8 cellular contexts compared by ENCODE assay signal in the genomic region with DNA sequence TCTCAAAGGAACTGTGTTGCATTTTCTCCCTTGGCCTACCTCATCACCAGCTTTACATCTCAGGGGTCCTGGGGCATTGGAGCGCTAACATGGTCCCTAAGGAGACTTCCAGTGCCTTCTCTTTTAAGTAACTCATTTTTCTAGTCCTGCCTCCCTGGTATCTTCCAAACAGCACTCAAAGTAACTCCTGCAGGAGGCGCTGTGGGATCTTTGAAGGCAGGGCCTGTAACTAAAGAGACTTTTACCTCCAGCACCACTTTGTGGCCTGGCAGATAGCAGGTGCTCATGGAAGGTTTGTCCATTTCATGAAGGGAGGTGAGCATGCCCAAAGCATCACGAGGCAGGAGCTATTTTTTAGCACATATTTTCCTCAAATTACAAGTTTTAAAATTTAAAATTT.
DNase-seq lines count a peak whose midpoint lies in the region; ATAC-seq and TF ChIP-seq lines count a peak whose summit lies in the region.

No MANE protein-coding gene starts in this region.

- no peaks in the 10 kb centered on the region for H3K79me2 ChIP-seq in GM23248 (ENCODE audit: insufficient read depth)

- H3K27ac ChIP-seq in GM23248, result no peak overlapping the region

- ATAC-seq in activated CD4-positive, CD25-positive, alpha-beta regulatory T cell treated with anti-CD3 and anti-CD28 coated beads, Interleukin-2, amount 50 U/mL, for 24 hours, result no peak
- ATAC-seq in HG02870 (IDR thresholded peaks at IDR 0.05; ENCODE audit: unreplicated experiment), result no peak
- no peak for ATAC-seq in GM18907 (IDR thresholded peaks at IDR 0.05; ENCODE audit: unreplicated experiment)

- no peaks in the 10 kb centered on the region for H3K36me3 Mint-ChIP-seq in brain
- H3K36me3 Mint-ChIP-seq in osteocyte (ENCODE audit: unreplicated experiment), result no peaks in the 10 kb centered on the region

- H3K4me2 ChIP-seq in GM23248 (ENCODE audit: unreplicated experiment), result no peak overlapping the region

- 10 to 15% methylated on average over 3 of the region's 3 CpGs for WGBS in GM23248 (ENCODE audit: low coverage in 1 of 2, low lambda C conversion rate in 2 of 2, missing lambda C conversion rate in 2 of 2), 2 experiments

- H3K36me3 ChIP-seq in GM23248 (ENCODE audit: low read depth) (no peaks in the 10 kb centered on the region), NT2/D1 (ENCODE audit: insufficient read depth, insufficient read length, low read length) (no peaks in the 10 kb centered on the region)

- H3F3A ChIP-seq in GM23248 (ENCODE audit: insufficient read depth), result no peaks in the 10 kb centered on the region

- H2AFZ ChIP-seq in GM23248, result no peak overlapping the region

- no peaks in the 10 kb centered on the region for H3K9me2 ChIP-seq in GM23248 (ENCODE audit: insufficient read depth)

- peak; percentile 47 to 48 for TF ChIP-seq CTCF in brain (conservative IDR thresholded peaks at IDR 0.05)
- TF ChIP-seq CTCF in osteocyte (IDR thresholded peaks at IDR 0.05), result peak; percentile 47

- in situ Hi-C loops in GM23248 (cut with MboI), result no loop called here

- H3K9me3 Mint-ChIP-seq in brain (no peaks in the 10 kb centered on the region), osteocyte (ENCODE audit: unreplicated experiment) (no peaks in the 10 kb centered on the region)

- peaks cover 8% of the 10 kb centered on the region for H3K4me1 Mint-ChIP-seq in brain
- H3K4me1 Mint-ChIP-seq in osteocyte (ENCODE audit: unreplicated experiment), result no peaks in the 10 kb centered on the region

- H3K9ac ChIP-seq in GM23248 (no peak overlapping the region), NT2/D1 (ENCODE audit: insufficient read length, low read depth) (no peak overlapping the region)

- no peaks in the 10 kb centered on the region for H3K4me1 ChIP-seq in GM23248 (ENCODE audit: insufficient read depth)
- no peaks in the 10 kb centered on the region for H3K4me1 ChIP-seq in NT2/D1 (ENCODE audit: insufficient read depth, insufficient read length)

- no peaks in the 10 kb centered on the region for H3K27me3 ChIP-seq in GM23248 (replicated peaks; ENCODE audit: insufficient read depth)
- no peaks in the 10 kb centered on the region for H3K27me3 ChIP-seq in NT2/D1 (ENCODE audit: insufficient read depth, insufficient read length)

- H3K27ac Mint-ChIP-seq in brain (no peak overlapping the region), osteocyte (ENCODE audit: unreplicated experiment) (no peak overlapping the region)

- H3K27me3 Mint-ChIP-seq in brain (peaks cover 4% of the 10 kb centered on the region), osteocyte (ENCODE audit: unreplicated experiment) (no peaks in the 10 kb centered on the region)

- H3K4me3 ChIP-seq in GM23248, result no peak overlapping the region
- H3K4me3 ChIP-seq in NT2/D1 (ENCODE audit: insufficient read length, low read depth), result no peak overlapping the region

- DNase-seq in ELR (ENCODE audit: low read depth) (peak; percentile 1), GM23248 (peak; percentile 21), NT2/D1 (ENCODE audit: low read depth, low spot score) (peak; percentile 77), osteocyte (ENCODE audit: extremely low spot score, unreplicated experiment) (no peak)

- no peaks in the 10 kb centered on the region for H4K20me1 ChIP-seq in GM23248 (ENCODE audit: insufficient read depth)

- H3K4me3 Mint-ChIP-seq in brain (no peak overlapping the region), osteocyte (ENCODE audit: unreplicated experiment) (no peak overlapping the region)

- no peaks in the 10 kb centered on the region for H3K9me3 ChIP-seq in GM23248 (ENCODE audit: low read depth)
- no peaks in the 10 kb centered on the region for H3K9me3 ChIP-seq in NT2/D1 (ENCODE audit: insufficient read depth, low read length)
